In genomic region chr10:80218878-80219277, GRCh38 we compare ENCODE assay signal across 8 cellular contexts.
ATAC-seq and TF ChIP-seq lines count a peak whose summit lies in the region.
"Not testable (repeated sequence)": the region's sequence is repeated elsewhere in the genome, so short reads cannot be mapped to it uniquely, and the experiment has no call there.

No MANE protein-coding gene starts in this region.

- H2AFZ ChIP-seq in OCI-LY3 (ENCODE audit: low read depth, low read length), result not testable (repeated sequence)

- H3K27ac ChIP-seq in OCI-LY3 (ENCODE audit: low read length), result peak overlapping the region; percentile 35

- not testable (repeated sequence) for TF ChIP-seq CTCF in OCI-LY3 (IDR thresholded peaks at IDR 0.05; ENCODE audit: low read depth, low read length)

- H3K27me3 ChIP-seq in OCI-LY3 (ENCODE audit: low read depth, low read length), result not testable (repeated sequence)

- not testable (repeated sequence) for H3K4me3 Mint-ChIP-seq in stimulated activated memory B cell treated with anti-CD40 and anti-IgM and Interleukin-4, amounts not matched to agents 10 μg/mL and 1 μg/mL and 100 μg/mL, for 72 hours

- H3K9ac ChIP-seq in OCI-LY3 (ENCODE audit: low read length), result not testable (repeated sequence)

- not testable (repeated sequence) for H3K27me3 Mint-ChIP-seq in stimulated activated memory B cell treated with anti-CD40 and anti-IgM and Interleukin-4, amounts not matched to agents 10 μg/mL and 1 μg/mL and 100 μg/mL, for 72 hours

- not testable (repeated sequence) for H4K20me1 ChIP-seq in OCI-LY3 (ENCODE audit: insufficient read depth, low read length)

- H3K79me2 ChIP-seq in OCI-LY3 (ENCODE audit: low read length), result not testable (repeated sequence)

- not testable (repeated sequence) for H3K9me3 ChIP-seq in OCI-LY3 (ENCODE audit: insufficient read depth, low read length)

- not testable (repeated sequence) for H3K4me3 ChIP-seq in OCI-LY3 (ENCODE audit: low read length)

- not testable (repeated sequence) for H3K36me3 ChIP-seq in OCI-LY3 (replicated peaks; ENCODE audit: low read depth, low read length)

- not testable (repeated sequence) for H3K9me3 Mint-ChIP-seq in stimulated activated memory B cell treated with anti-CD40 and anti-IgM and Interleukin-4, amounts not matched to agents 10 μg/mL and 1 μg/mL and 100 μg/mL, for 72 hours

- ATAC-seq in GM18502 (IDR thresholded peaks at IDR 0.05; ENCODE audit: poor library complexity, unreplicated experiment) (peak; percentile 95), GM19023 (IDR thresholded peaks at IDR 0.05; ENCODE audit: unreplicated experiment) (peak; percentile 92), GM21360 (IDR thresholded peaks at IDR 0.05; ENCODE audit: unreplicated experiment) (peak; percentile 90), GM21825 (IDR thresholded peaks at IDR 0.05; ENCODE audit: unreplicated experiment) (peak; percentile 91), HG02943 (IDR thresholded peaks at IDR 0.05; ENCODE audit: low read depth, unreplicated experiment) (peak; percentile 64), HG03175 (IDR thresholded peaks at IDR 0.05; ENCODE audit: unreplicated experiment) (peak; percentile 79)
- ATAC-seq in stimulated activated memory B cell treated with anti-CD40 and anti-IgM and Interleukin-4, amounts not matched to agents 10 μg/mL and 1 μg/mL and 100 μg/mL, for 72 hours, result peak; percentile 79

- not testable (repeated sequence) for H3K36me3 Mint-ChIP-seq in stimulated activated memory B cell treated with anti-CD40 and anti-IgM and Interleukin-4, amounts not matched to agents 10 μg/mL and 1 μg/mL and 100 μg/mL, for 72 hours

- H3K27ac Mint-ChIP-seq in stimulated activated memory B cell treated with anti-CD40 and anti-IgM and Interleukin-4, amounts not matched to agents 10 μg/mL and 1 μg/mL and 100 μg/mL, for 72 hours, result not testable (repeated sequence)

- H3K4me1 Mint-ChIP-seq in stimulated activated memory B cell treated with anti-CD40 and anti-IgM and Interleukin-4, amounts not matched to agents 10 μg/mL and 1 μg/mL and 100 μg/mL, for 72 hours, result not testable (repeated sequence)

- H3K4me2 ChIP-seq in OCI-LY3 (ENCODE audit: low read length), result peak overlapping the region; percentile 45

- peaks cover 14% of the 10 kb centered on the region for H3K4me1 ChIP-seq in OCI-LY3 (ENCODE audit: low read length)
